12 cellular contexts compared by ENCODE assay signal in the genomic region with DNA sequence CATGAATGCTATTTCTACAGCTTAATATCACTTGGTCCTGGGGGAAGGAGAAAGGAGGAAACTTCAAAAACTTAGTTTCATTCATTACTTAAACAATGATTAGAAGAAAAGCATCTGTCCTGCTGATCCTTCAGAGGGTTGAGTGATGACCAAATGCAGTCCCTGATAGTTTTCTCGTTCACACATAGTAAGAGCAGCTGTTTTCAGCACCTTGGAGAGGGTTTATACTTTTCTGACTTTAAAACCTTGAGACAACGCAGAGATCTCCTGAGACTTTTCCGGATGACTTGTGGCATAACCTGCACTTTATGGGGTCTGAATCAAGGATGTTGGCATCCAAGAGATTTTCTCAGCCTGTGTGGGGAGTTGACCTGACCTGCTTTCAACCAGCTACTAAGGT.
DNase-seq lines count a peak whose midpoint lies in the region; ATAC-seq, FAIRE-seq and TF ChIP-seq lines count a peak whose summit lies in the region.
"Had no signal": no experiment of that assay in that cellular context is flagged by ENCODE, and none has a peak within 500 bp of the region (broad histone marks: within the 10 kb centered on the region; RNA-seq: fewer than 3 reads in every experiment).

No MANE protein-coding gene starts in this region.

- TF ChIP-seq POLR2A in HCT116 (IDR thresholded peaks at IDR 0.05; ENCODE audit: borderline replicate concordance, extremely low read depth, insufficient read depth, insufficient read length) (no peak), upper lobe of left lung (IDR thresholded peaks at IDR 0.05) (no peak), esophagus muscularis mucosa (IDR thresholded peaks at IDR 0.05; ENCODE audit: low read depth) (no peak)

- H2BK15ac ChIP-seq in mesenchymal stem cell (ENCODE audit: low read depth, poor library complexity, severe bottlenecking): no peak overlapping the region

- no peak overlapping the region for H2BK120ac ChIP-seq in mesenchymal stem cell (ENCODE audit: low read depth, low read length)

- H2AFZ ChIP-seq in HCT116 (ENCODE audit: low read depth, low read length, poor library complexity, severe bottlenecking) (no peak overlapping the region), mesenchymal stem cell (ENCODE audit: low read depth, low read length) (no peak overlapping the region)

- no peaks in the 10 kb centered on the region for H3K79me2 ChIP-seq in HCT116 (ENCODE audit: insufficient read depth, low read length)

- TF ChIP-seq EP300 in upper lobe of left lung (IDR thresholded peaks at IDR 0.05): no peak
- no peak for TF ChIP-seq EP300 in esophagus muscularis mucosa (IDR thresholded peaks at IDR 0.05)

- no peak overlapping the region for H4K91ac ChIP-seq in mesenchymal stem cell (ENCODE audit: low read length)

- H3K14ac ChIP-seq in mesenchymal stem cell (ENCODE audit: low read length in 2 of 2): no peak overlapping the region

- H3K4me3 ChIP-seq in HCT116 (replicated peaks in 1 of 2; ENCODE audit: low read depth in 1 of 2, low read length in 2 of 2): no peak overlapping the region
- no peak overlapping the region for H3K4me3 ChIP-seq in bronchial epithelial cell (ENCODE audit: low read depth, low read length)
- no peak overlapping the region for H3K4me3 ChIP-seq in mesenchymal stem cell (ENCODE audit: insufficient read depth in 1 of 2, low read depth in 1 of 2, low read length in 2 of 2)
- H3K4me3 ChIP-seq in upper lobe of left lung: no peak overlapping the region
- H3K4me3 ChIP-seq in esophagus muscularis mucosa: no peak overlapping the region
- H3K4me3 ChIP-seq: adrenal gland had no signal

- H3K36me3 Mint-ChIP-seq in activated CD8-positive, alpha-beta T cell treated with anti-CD3 and anti-CD28 coated beads for 36 hours (ENCODE audit: low read depth): no peaks in the 10 kb centered on the region
- H3K36me3 Mint-ChIP-seq: CD4-positive, CD25-positive, alpha-beta regulatory T cell had no signal

- ATAC-seq in HCT116 (no peak), upper lobe of left lung (ENCODE audit: low FRiP score in 2 of 2) (no peak), GM19455 (IDR thresholded peaks at IDR 0.05; ENCODE audit: unreplicated experiment) (no peak)
- ATAC-seq in activated CD8-positive, alpha-beta T cell treated with anti-CD3 and anti-CD28 coated beads for 36 hours: no peak

- peak; percentile 72 for FAIRE-seq in bronchial epithelial cell (lab: Jason Lieb, UNC)
- FAIRE-seq: TTC549 had no signal

- no peak for DNase-seq in HCT116 (ENCODE audit: low read depth, low spot score)
- DNase-seq in NCI-H226: peak; percentile 18
- DNase-seq in bronchial epithelial cell (ENCODE audit: low read depth): peak; percentile 34
- peak; percentile 13 for DNase-seq in mesenchymal stem cell
- no peak for DNase-seq in upper lobe of left lung
- DNase-seq in activated CD8-positive, alpha-beta T cell treated with anti-CD3 and anti-CD28 coated beads for 36 hours: no peak
- DNase-seq in esophagus muscularis mucosa (ENCODE audit: extremely low spot score): no peak
- DNase-seq: adrenal gland; CD4-positive, CD25-positive, alpha-beta regulatory T cell; NCI-H2227 treated with DMSO at 0.1 percent for 48 hours had no signal

- H2BK5ac ChIP-seq in mesenchymal stem cell (ENCODE audit: low read depth, low read length, poor library complexity, severe bottlenecking): no peak overlapping the region

- H3K9ac ChIP-seq in HCT116 (ENCODE audit: low read length): no peak overlapping the region
- H3K9ac ChIP-seq in mesenchymal stem cell (ENCODE audit: low read length): no peak overlapping the region

- TF ChIP-seq CTCF in HCT116 (IDR thresholded peaks at IDR 0.05 in 2 of 3, conservative IDR thresholded peaks at IDR 0.05 in 1 of 3; ENCODE audit: borderline replicate concordance in 1 of 3, insufficient read depth in 1 of 3, low read depth in 2 of 3, low read length in 2 of 3): no peak
- no peak for TF ChIP-seq CTCF in bronchial epithelial cell (IDR thresholded peaks at IDR 0.05; ENCODE audit: insufficient read depth, low read length, severe bottlenecking)
- TF ChIP-seq CTCF in upper lobe of left lung (IDR thresholded peaks at IDR 0.05): no peak
- TF ChIP-seq CTCF in activated CD8-positive, alpha-beta T cell treated with anti-CD3 and anti-CD28 coated beads for 36 hours (IDR thresholded peaks at IDR 0.05): no peak
- TF ChIP-seq CTCF in esophagus muscularis mucosa (IDR thresholded peaks at IDR 0.05): no peak

- WGBS in mesenchymal stem cell: 52% methylated on average over 3 of the region's 3 CpGs
- WGBS in upper lobe of left lung, 2 donors: 34 to 35% methylated on average over 3 of the region's 3 CpGs
- 21% methylated on average over 3 of the region's 3 CpGs for WGBS in esophagus muscularis mucosa

- no peak overlapping the region for H3K4ac ChIP-seq in mesenchymal stem cell (ENCODE audit: low read depth in 1 of 2, low read length in 2 of 2)

- H3K23ac ChIP-seq in mesenchymal stem cell (ENCODE audit: low read length in 2 of 2): no peak overlapping the region

- no peak overlapping the region for H2BK12ac ChIP-seq in mesenchymal stem cell (ENCODE audit: low read length in 2 of 2)

- H4K8ac ChIP-seq in mesenchymal stem cell (ENCODE audit: low read length): no peak overlapping the region

- peaks cover 19% of the 10 kb centered on the region for H3K27me3 Mint-ChIP-seq in activated CD8-positive, alpha-beta T cell treated with anti-CD3 and anti-CD28 coated beads for 36 hours
- H3K27me3 Mint-ChIP-seq: CD4-positive, CD25-positive, alpha-beta regulatory T cell had no signal

- no peaks in the 10 kb centered on the region for H3K9me3 ChIP-seq in HCT116 (ENCODE audit: control insufficient read depth in 1 of 2, insufficient read depth in 1 of 2, low read depth in 1 of 2, low read length in 2 of 2)
- H3K9me3 ChIP-seq in mesenchymal stem cell (ENCODE audit: control insufficient read depth, low read length): no peaks in the 10 kb centered on the region
- no peaks in the 10 kb centered on the region for H3K9me3 ChIP-seq in upper lobe of left lung
- no peaks in the 10 kb centered on the region for H3K9me3 ChIP-seq in esophagus muscularis mucosa
- H3K9me3 ChIP-seq: adrenal gland had no signal

- H3K9me3 Mint-ChIP-seq in activated CD8-positive, alpha-beta T cell treated with anti-CD3 and anti-CD28 coated beads for 36 hours: no peaks in the 10 kb centered on the region

- H3K4me1 Mint-ChIP-seq in activated CD8-positive, alpha-beta T cell treated with anti-CD3 and anti-CD28 coated beads for 36 hours (ENCODE audit: low read depth): no peaks in the 10 kb centered on the region
- H3K4me1 Mint-ChIP-seq: CD4-positive, CD25-positive, alpha-beta regulatory T cell had no signal

- no peak overlapping the region for H3K27ac ChIP-seq in HCT116 (ENCODE audit: low read depth, low read length)
- no peak overlapping the region for H3K27ac ChIP-seq in mesenchymal stem cell (ENCODE audit: low read length, poor library complexity, severe bottlenecking)
- H3K27ac ChIP-seq in upper lobe of left lung: no peak overlapping the region
- no peak overlapping the region for H3K27ac ChIP-seq in esophagus muscularis mucosa (replicated peaks in 1 of 4)
- H3K27ac ChIP-seq: adrenal gland had no signal

- TF ChIP-seq RAD21 in HCT116 (IDR thresholded peaks at IDR 0.05; ENCODE audit: low read depth): no peak

- no peak overlapping the region for H3K18ac ChIP-seq in mesenchymal stem cell (ENCODE audit: low read depth in 1 of 2, low read length in 2 of 2)

- no peaks in the 10 kb centered on the region for H3K9me2 ChIP-seq in HCT116 (ENCODE audit: insufficient read depth)

- intact Hi-C loops in HCT116 (cut with micrococcal nuclease) (no loop called here), esophagus muscularis mucosa (cut with DNase I) (no loop called here)
- intact Hi-C loops in activated CD8-positive, alpha-beta T cell treated with anti-CD3 and anti-CD28 coated beads for 36 hours (cut with micrococcal nuclease): no loop called here

- H3K79me1 ChIP-seq in mesenchymal stem cell (replicated peaks; ENCODE audit: low read length, poor library complexity, severe bottlenecking): no peaks in the 10 kb centered on the region

- RAD21 ChIA-PET in HCT116 (lab: Charles Lee; ENCODE audit: low non-redundant PET in 1 of 2, low total read pairs in 2 of 2, uncharacterized antibody in 2 of 2, unreplicated experiment in 2 of 2): no interaction called here

- no peak overlapping the region for H2AK5ac ChIP-seq in mesenchymal stem cell (ENCODE audit: low read length, severe bottlenecking)

- H3K4me2 ChIP-seq in HCT116 (ENCODE audit: low read length) (no peak overlapping the region), mesenchymal stem cell (ENCODE audit: low read length, poor library complexity, severe bottlenecking) (no peak overlapping the region)

- H3K4me3 Mint-ChIP-seq in activated CD8-positive, alpha-beta T cell treated with anti-CD3 and anti-CD28 coated beads for 36 hours: no peak overlapping the region
- H3K4me3 Mint-ChIP-seq: CD4-positive, CD25-positive, alpha-beta regulatory T cell had no signal

- H3K36me3 ChIP-seq in HCT116 (ENCODE audit: control insufficient read depth in 1 of 2, insufficient read depth in 2 of 2, low read length in 2 of 2) (no peaks in the 10 kb centered on the region), bronchial epithelial cell (ENCODE audit: control insufficient read depth, insufficient read depth, low read length) (no peaks in the 10 kb centered on the region), mesenchymal stem cell (ENCODE audit: control insufficient read depth in 1 of 2, insufficient read depth in 2 of 2, low read depth in 1 of 2, low read length in 2 of 2) (no peaks in the 10 kb centered on the region), upper lobe of left lung (no peaks in the 10 kb centered on the region), esophagus muscularis mucosa (no peaks in the 10 kb centered on the region)
- H3K36me3 ChIP-seq: adrenal gland had no signal

- H3K27ac Mint-ChIP-seq in activated CD8-positive, alpha-beta T cell treated with anti-CD3 and anti-CD28 coated beads for 36 hours: no peak overlapping the region

- POLR2A ChIA-PET in HCT116 (lab: Charles Lee): no interaction called here
- POLR2A ChIA-PET in activated CD8-positive, alpha-beta T cell treated with anti-CD3 and anti-CD28 coated beads for 36 hours (lab: Charles Lee): no interaction called here

- H3K4me1 ChIP-seq in HCT116 (ENCODE audit: control insufficient read depth in 1 of 2, insufficient read depth in 2 of 2, low read length in 2 of 2) (no peaks in the 10 kb centered on the region), mesenchymal stem cell (ENCODE audit: control insufficient read depth, insufficient read depth, low read depth, low read length) (no peaks in the 10 kb centered on the region), upper lobe of left lung (no peaks in the 10 kb centered on the region), esophagus muscularis mucosa (no peaks in the 10 kb centered on the region)
- H3K4me1 ChIP-seq: adrenal gland had no signal

- CTCF ChIA-PET in HCT116 (lab: Charles Lee): no interaction called here
- CTCF ChIA-PET in activated CD8-positive, alpha-beta T cell treated with anti-CD3 and anti-CD28 coated beads for 36 hours (lab: Charles Lee): no interaction called here

- no TSS peak for BruUV-seq in HCT116 (replicated peaks; lab: Mats Ljungman, UMichigan)

- H4K20me1 ChIP-seq in HCT116 (ENCODE audit: insufficient read depth): no peaks in the 10 kb centered on the region

- peaks cover 47% of the 10 kb centered on the region for H3K27me3 ChIP-seq in HCT116 (ENCODE audit: insufficient read depth, low read length)
- no peaks in the 10 kb centered on the region for H3K27me3 ChIP-seq in bronchial epithelial cell (ENCODE audit: control insufficient read depth, insufficient read depth, low read length)
- peaks cover 0 to 10% of the 10 kb centered on the region in 2 experiments for H3K27me3 ChIP-seq in mesenchymal stem cell (ENCODE audit: control insufficient read depth in 1 of 2, insufficient read depth in 1 of 2, low read length in 2 of 2)
- no peaks in the 10 kb centered on the region for H3K27me3 ChIP-seq in upper lobe of left lung
- H3K27me3 ChIP-seq in esophagus muscularis mucosa: no peaks in the 10 kb centered on the region
- H3K27me3 ChIP-seq: adrenal gland had no signal

Comparison
In these comparisons a context has a peak if more than half of its experiments do, and no peak if none do; other contexts are left out.
1. DNase-seq: peak in NCI-H226 (single experiment), bronchial epithelial cell (single experiment) and mesenchymal stem cell (single experiment); none in HCT116 (single experiment), upper lobe of left lung (0 of 2), activated CD8-positive, alpha-beta T cell treated with anti-CD3 and anti-CD28 coated beads for 36 hours (single experiment) and esophagus muscularis mucosa (single experiment).